ENCODE assay signal across 1 cellular context in genomic region chr3:189308594-189308993, GRCh38.
TF ChIP-seq lines count a peak whose summit lies in the region.

No MANE protein-coding gene starts in this region.

TF ChIP-seq in GM12878, 131 proteins besides CTCF, POLR2A, EP300 and RAD21 (continued from another document):
- TF ChIP-seq SMC3 (IDR thresholded peaks at IDR 0.05; ENCODE audit: borderline replicate concordance, low read length) = no peak
- TF ChIP-seq ZNF592 (IDR thresholded peaks at IDR 0.05) = no peak
- TF ChIP-seq, protein P1, sequence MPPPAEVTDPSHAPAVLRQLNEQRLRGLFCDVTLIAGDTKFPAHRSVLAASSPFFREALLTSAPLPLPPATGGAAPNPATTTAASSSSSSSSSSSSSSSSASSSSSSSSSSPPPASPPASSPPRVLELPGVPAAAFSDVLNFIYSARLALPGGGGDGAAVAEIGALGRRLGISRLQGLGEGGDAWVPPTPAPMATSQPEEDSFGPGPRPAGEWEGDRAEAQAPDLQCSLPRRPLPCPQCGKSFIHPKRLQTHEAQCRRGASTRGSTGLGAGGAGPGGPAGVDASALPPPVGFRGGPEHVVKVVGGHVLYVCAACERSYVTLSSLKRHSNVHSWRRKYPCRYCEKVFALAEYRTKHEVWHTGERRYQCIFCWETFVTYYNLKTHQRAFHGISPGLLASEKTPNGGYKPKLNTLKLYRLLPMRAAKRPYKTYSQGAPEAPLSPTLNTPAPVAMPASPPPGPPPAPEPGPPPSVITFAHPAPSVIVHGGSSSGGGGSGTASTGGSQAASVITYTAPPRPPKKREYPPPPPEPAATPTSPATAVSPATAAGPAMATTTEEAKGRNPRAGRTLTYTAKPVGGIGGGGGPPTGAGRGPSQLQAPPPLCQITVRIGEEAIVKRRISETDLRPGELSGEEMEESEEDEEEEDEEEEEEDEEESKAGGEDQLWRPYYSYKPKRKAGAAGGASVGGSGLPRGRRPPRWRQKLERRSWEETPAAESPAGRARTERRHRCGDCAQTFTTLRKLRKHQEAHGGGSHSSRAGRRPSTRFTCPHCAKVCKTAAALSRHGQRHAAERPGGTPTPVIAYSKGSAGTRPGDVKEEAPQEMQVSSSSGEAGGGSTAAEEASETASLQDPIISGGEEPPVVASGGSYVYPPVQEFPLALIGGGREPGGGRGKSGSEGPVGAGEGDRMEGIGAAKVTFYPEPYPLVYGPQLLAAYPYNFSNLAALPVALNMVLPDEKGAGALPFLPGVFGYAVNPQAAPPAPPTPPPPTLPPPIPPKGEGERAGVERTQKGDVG (CRISPR knock-in tag; IDR thresholded peaks at IDR 0.05) = no peak
- TF ChIP-seq, protein P2, sequence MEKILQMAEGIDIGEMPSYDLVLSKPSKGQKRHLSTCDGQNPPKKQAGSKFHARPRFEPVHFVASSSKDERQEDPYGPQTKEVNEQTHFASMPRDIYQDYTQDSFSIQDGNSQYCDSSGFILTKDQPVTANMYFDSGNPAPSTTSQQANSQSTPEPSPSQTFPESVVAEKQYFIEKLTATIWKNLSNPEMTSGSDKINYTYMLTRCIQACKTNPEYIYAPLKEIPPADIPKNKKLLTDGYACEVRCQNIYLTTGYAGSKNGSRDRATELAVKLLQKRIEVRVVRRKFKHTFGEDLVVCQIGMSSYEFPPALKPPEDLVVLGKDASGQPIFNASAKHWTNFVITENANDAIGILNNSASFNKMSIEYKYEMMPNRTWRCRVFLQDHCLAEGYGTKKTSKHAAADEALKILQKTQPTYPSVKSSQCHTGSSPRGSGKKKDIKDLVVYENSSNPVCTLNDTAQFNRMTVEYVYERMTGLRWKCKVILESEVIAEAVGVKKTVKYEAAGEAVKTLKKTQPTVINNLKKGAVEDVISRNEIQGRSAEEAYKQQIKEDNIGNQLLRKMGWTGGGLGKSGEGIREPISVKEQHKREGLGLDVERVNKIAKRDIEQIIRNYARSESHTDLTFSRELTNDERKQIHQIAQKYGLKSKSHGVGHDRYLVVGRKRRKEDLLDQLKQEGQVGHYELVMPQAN (conservative IDR thresholded peaks at IDR 0.05) = no peak
- no peak for TF ChIP-seq CREM (IDR thresholded peaks at IDR 0.05; ENCODE audit: low read depth)
- TF ChIP-seq TCF12 (IDR thresholded peaks at IDR 0.05; ENCODE audit: low read depth, low read length) = no peak
